Comparison of ENCODE assay signal across 40 cellular contexts in genomic region chr12:110802489-110802888, GRCh38. TPM values are rescaled to one million over a fixed set of nuclear protein-coding genes. Genes with fewer than 3 reads are reported as not detected.
"Had no signal": no experiment of that assay in that cellular context is flagged by ENCODE, and none has a peak within 500 bp of the region (broad histone marks: within the 10 kb centered on the region; RNA-seq: fewer than 3 reads in every experiment).

No MANE protein-coding gene starts in this region.

- H3K4me1 ChIP-seq: adrenal gland, ascending aorta, body of pancreas, breast epithelium had no signal

- H3K27ac ChIP-seq: adrenal gland, ascending aorta, body of pancreas, brain microvascular endothelial cell, breast epithelium, cardiac muscle cell had no signal

- ATAC-seq: activated naive CD4-positive, alpha-beta T cell treated with anti-CD3 and anti-CD28 coated beads, Interleukin-2, amount 50 U/mL, for 72 hours; activated naive CD8-positive, alpha-beta T cell treated with anti-CD3 and anti-CD28 coated beads, Interleukin-2, amount 50 U/mL, for 24 hours; activated T-cell treated with anti-CD3 and anti-CD28 coated beads, Interleukin-2, amount 50 U/mL, for 4 hours; activated T-cell treated with anti-CD3 and anti-CD28 coated beads, Interleukin-2, amount 50 U/mL, for 72 hours; activated T-helper 17 cell treated with anti-CD3 and anti-CD28 coated beads, Interleukin-2, amount 50 U/mL, for 72 hours; body of pancreas had no signal

- H3K27me3 ChIP-seq: adrenal gland, ascending aorta, body of pancreas, brain microvascular endothelial cell, breast epithelium, cardiac muscle cell had no signal

- H3K9me3 ChIP-seq: adrenal gland had no signal

- H3K36me3 ChIP-seq: adrenal gland, ascending aorta, brain microvascular endothelial cell, breast epithelium, cardiac muscle cell had no signal

- H3K4me3 ChIP-seq: adrenal gland, ascending aorta, body of pancreas, breast epithelium, cardiac muscle cell had no signal

- DNase-seq: activated effector memory CD4-positive, alpha-beta T cell treated with anti-CD3 and anti-CD28 coated beads, Interleukin-2, amount 50 U/mL, for 16 hours; activated effector memory CD4-positive, alpha-beta T cell treated with Interleukin-2 at 50 U/mL for 16 hours; activated gamma-delta T cell; activated gamma-delta T cell treated with Interleukin-2 at 50 U/mL for 16 hours; activated naive CD4-positive, alpha-beta T cell; activated naive CD4-positive, alpha-beta T cell treated with anti-CD3 and anti-CD28 coated beads for 36 hours; activated naive CD4-positive, alpha-beta T cell treated with anti-CD3 and anti-CD28 coated beads, Interleukin-2, amount 10 ng/mL, durations not matched to agents 7 days and 5 days; activated naive CD4-positive, alpha-beta T cell treated with anti-CD3 and anti-CD28 coated beads, Interleukin-2, amount 50 U/mL, for 16 hours; activated naive CD4-positive, alpha-beta T cell treated with Interleukin-2 at 50 U/mL for 16 hours; activated naive CD8-positive, alpha-beta T cell treated with anti-CD3 and anti-CD28 coated beads for 36 hours; activated naive CD8-positive, alpha-beta T cell treated with anti-CD3 and anti-CD28 coated beads, Interleukin-2, amount 10 ng/mL, durations not matched to agents 7 days and 5 days; activated naive CD8-positive, alpha-beta T cell treated with anti-CD3 and anti-CD28 coated beads, Interleukin-2, amount 50 U/mL, for 24 hours; activated T-cell treated with anti-CD3 and anti-CD28 coated beads, Interleukin-2, amount 50 U/mL, for 1 hour; activated T-cell treated with anti-CD3 and anti-CD28 coated beads, Interleukin-2, amount 50 U/mL, for 24 hours; activated T-cell treated with anti-CD3 and anti-CD28 coated beads, Interleukin-2, amount 50 U/mL, for 4 hours; activated T-cell treated with anti-CD3 and anti-CD28 coated beads, Interleukin-2, amount 50 U/mL, for 48 hours; activated T-cell treated with anti-CD3 and anti-CD28 coated beads, Interleukin-2, amount 50 U/mL, for 72 hours; adrenal gland; amniotic stem cell; amygdala; anterior cingulate cortex; aorta; body of pancreas; brain microvascular endothelial cell; caudate nucleus; central memory CD4-positive, alpha-beta T cell; cerebellar nuclear complex had no signal

- FAIRE-seq: astrocyte, bronchial epithelial cell had no signal

RNA-seq across cellular contexts. Expression of gene CCDC63, which starts 44.3 kb away (rescaled TPM):
- total RNA-seq: activated naive CD4-positive, alpha-beta T cell treated with anti-CD3 and anti-CD28 coated beads for 36 hours; activated naive CD4-positive, alpha-beta T cell treated with anti-CD3 and anti-CD28 coated beads, Interleukin-2, amount 50 U/mL, for 72 hours; activated naive CD8-positive, alpha-beta T cell treated with anti-CD3 and anti-CD28 coated beads for 36 hours; activated naive CD8-positive, alpha-beta T cell treated with anti-CD3 and anti-CD28 coated beads, Interleukin-2, amount 10 ng/mL, durations not matched to agents 7 days and 5 days; activated T-cell treated with anti-CD3 and anti-CD28 coated beads, Interleukin-2, amount 50 U/mL, for 4 hours; activated T-helper 1 cell treated with anti-CD3 and anti-CD28 coated beads, Interleukin-12 subunit alpha, Interleukin-12 subunit beta, Interleukin-2, Interleukin-4 antibody, amounts not matched to agents 30 ng/mL and 10 ng/mL and 1 ng/mL, durations not matched to agents 14 hours and 24 hours and 36 hours; activated T-helper 17 cell treated with anti-CD3 and anti-CD28 coated beads, Interleukin-2, amount 50 U/mL, for 72 hours; activated T-helper 2 cell treated with anti-CD3 and anti-CD28 coated beads, Interferon-gamma antibody, Interleukin-2, Interleukin-4, amounts not matched to agents 10 μg/mL and 5 μg/mL and 100 μg/mL, durations not matched to agents 14 hours and 24 hours and 36 hours; adrenal gland; aorta; ascending aorta; body of pancreas; breast epithelium; bronchial epithelial cell; cardiac muscle cell; cardiac septum; cerebellum; chondrocyte had no signal
- polyA plus RNA-seq: adipose tissue, adrenal gland, aorta had no signal
